Comparison of ENCODE assay signal across 8 cellular contexts in genomic region chr5:54844905-54845566, GRCh38.
A peak's percentile ranks its signal among the peaks of the same experiment; 100 is the strongest.
DNase-seq lines count a peak whose midpoint lies in the region; ATAC-seq and TF ChIP-seq lines count a peak whose summit lies in the region.

No MANE protein-coding gene starts in this region.

- no peaks in the 10 kb centered on the region for H3K9me3 Mint-ChIP-seq in H9
- no peaks in the 10 kb centered on the region for H3K9me3 Mint-ChIP-seq in natural killer cell treated with Interleukin-12 subunit alpha and Interleukin-12 subunit beta and Interleukin-15 and Interleukin-18, amount 100 ng/mL, for 72 hours

- no peak overlapping the region for H2AK5ac ChIP-seq in H9 (ENCODE audit: insufficient read length, low read length)

- H3K79me1 ChIP-seq in H9 (ENCODE audit: insufficient read depth, low read depth, low read length, poor library complexity, severe bottlenecking) = no peaks in the 10 kb centered on the region

- H3K27me3 ChIP-seq in BE2C = no peaks in the 10 kb centered on the region
- no peaks in the 10 kb centered on the region for H3K27me3 ChIP-seq in H9 (ENCODE audit: insufficient read depth, low read length)
- no peaks in the 10 kb centered on the region for H3K27me3 ChIP-seq in SJSA1 (replicated peaks)

- no peak overlapping the region for H3K18ac ChIP-seq in H9 (ENCODE audit: insufficient read length, low read depth, low read length)

- H3K4me2 ChIP-seq in H9 (ENCODE audit: insufficient read depth, insufficient read length, low read length) = no peak overlapping the region

- H4K91ac ChIP-seq in H9 (ENCODE audit: insufficient read length, low read depth, low read length) = no peak overlapping the region

- H3K27ac ChIP-seq in H9 (ENCODE audit: insufficient read length, low read depth, low read length) = no peak overlapping the region
- peak overlapping the region; percentile 21; the same call in 1 of the 2 replicates for H3K27ac ChIP-seq in SJSA1

- no peak overlapping the region for H4K8ac ChIP-seq in H9 (replicated peaks; ENCODE audit: insufficient read length, low read depth, low read length)

- no peak overlapping the region for H4K5ac ChIP-seq in H9 (ENCODE audit: insufficient read length, low read depth, low read length)

- WGBS in H9 (ENCODE audit: extremely low coverage, insufficient read length, low lambda C conversion rate) = no CpG with 5 or more reads among the region's 6 CpGs

- no peaks in the 10 kb centered on the region for H3K36me3 Mint-ChIP-seq in H9 (ENCODE audit: insufficient read depth in 1 of 3, low read depth in 3 of 3)
- H3K36me3 Mint-ChIP-seq in natural killer cell treated with Interleukin-12 subunit alpha and Interleukin-12 subunit beta and Interleukin-15 and Interleukin-18, amount 100 ng/mL, for 72 hours = no peaks in the 10 kb centered on the region

- DNase-seq in BE2C (no peak), H9 (no peak), SJSA1 (ENCODE audit: low read depth in 1 of 2, low spot score in 2 of 2) (peak in 1 of 2 experiments; percentile 66), epithelial cell of proximal tubule (ENCODE audit: low read depth) (no peak), HuH-7 (ENCODE audit: low spot score) (no peak)
- no peak for DNase-seq in natural killer cell treated with Interleukin-12 subunit alpha and Interleukin-12 subunit beta and Interleukin-15 and Interleukin-18, amount 100 ng/mL, for 72 hours (ENCODE audit: low spot score)

- no peak overlapping the region for H2BK5ac ChIP-seq in H9 (ENCODE audit: insufficient read length, low read length)

- no peaks in the 10 kb centered on the region for H3K23me2 ChIP-seq in H9 (ENCODE audit: insufficient read length, low read depth, low read length, poor library complexity, severe bottlenecking)

- H3K36me3 ChIP-seq in BE2C = no peaks in the 10 kb centered on the region
- no peaks in the 10 kb centered on the region for H3K36me3 ChIP-seq in SJSA1

- no peak overlapping the region for H3K23ac ChIP-seq in H9 (ENCODE audit: insufficient read length, low read depth, low read length)

- H3K4me3 ChIP-seq in BE2C (ENCODE audit: low read depth, low read length) (no peak overlapping the region), SJSA1 (no peak overlapping the region), epithelial cell of proximal tubule (ENCODE audit: low read depth, low read length) (peak overlapping the region; percentile 30)

- H3K4me3 Mint-ChIP-seq in H9 = no peak overlapping the region
- peak overlapping the region; percentile 29 for H3K4me3 Mint-ChIP-seq in natural killer cell treated with Interleukin-12 subunit alpha and Interleukin-12 subunit beta and Interleukin-15 and Interleukin-18, amount 100 ng/mL, for 72 hours

- H3K4me1 ChIP-seq in BE2C (no peaks in the 10 kb centered on the region), H9 (ENCODE audit: insufficient read depth, low read length) (0 out of 2 replicates have a peak, but pooled peaks cover 3% of the 10 kb centered on the region), SJSA1 (replicated peaks) (peaks cover 17% of the 10 kb centered on the region)

- no peak overlapping the region for H3K4ac ChIP-seq in H9 (ENCODE audit: low read depth, low read length)

- H3K14ac ChIP-seq in H9 (ENCODE audit: insufficient read depth, low read length) = no peak overlapping the region

- no peak for ATAC-seq in natural killer cell treated with Interleukin-12 subunit alpha and Interleukin-12 subunit beta and Interleukin-15 and Interleukin-18, amount 100 ng/mL, for 72 hours
- ATAC-seq in HG03280 (IDR thresholded peaks at IDR 0.05; ENCODE audit: unreplicated experiment) (no peak), HG02970 (IDR thresholded peaks at IDR 0.05; ENCODE audit: low FRiP score, unreplicated experiment) (no peak)

- H3T11ph ChIP-seq in H9 (ENCODE audit: low read length) = no peak overlapping the region

- no peaks in the 10 kb centered on the region; the same call in 1 of the 2 replicates for H3K27me3 Mint-ChIP-seq in H9 (ENCODE audit: low read depth)
- peaks cover 0 to 3% of the 10 kb centered on the region in 2 donors for H3K27me3 Mint-ChIP-seq in natural killer cell treated with Interleukin-12 subunit alpha and Interleukin-12 subunit beta and Interleukin-15 and Interleukin-18, amount 100 ng/mL, for 72 hours

- no peak overlapping the region for H2BK120ac ChIP-seq in H9 (ENCODE audit: low read depth, low read length, poor library complexity, severe bottlenecking)

- no peak overlapping the region for H3K56ac ChIP-seq in H9 (ENCODE audit: insufficient read length, low read depth, low read length)

- H3K9me3 ChIP-seq in BE2C (no peaks in the 10 kb centered on the region), H9 (ENCODE audit: control insufficient read depth, low read depth, low read length) (no peaks in the 10 kb centered on the region), SJSA1 (replicated peaks) (peaks cover 2% of the 10 kb centered on the region; the same call in 1 of the 2 replicates)

- TF ChIP-seq CTCF in BE2C (IDR thresholded peaks at IDR 0.05; ENCODE audit: low read depth, low read length) (peak; percentile 39; the same call in 1 of the 2 replicates), H9 (conservative IDR thresholded peaks at IDR 0.05) (peak; percentile 75), epithelial cell of proximal tubule (conservative IDR thresholded peaks at IDR 0.05; ENCODE audit: low read depth, low read length) (peak; percentile 48)

- no peak overlapping the region for H2BK15ac ChIP-seq in H9 (ENCODE audit: low read depth, low read length)

- H3K4me1 Mint-ChIP-seq in H9 = peaks cover 3 to 14% of the 10 kb centered on the region in 2 experiments; a peak in 2 of 4 replicates
- peaks cover 14 to 17% of the 10 kb centered on the region in 2 donors for H3K4me1 Mint-ChIP-seq in natural killer cell treated with Interleukin-12 subunit alpha and Interleukin-12 subunit beta and Interleukin-15 and Interleukin-18, amount 100 ng/mL, for 72 hours (ENCODE audit: low read depth in 2 of 2)

- no peak overlapping the region for H2AFZ ChIP-seq in H9 (ENCODE audit: low read length)

- no peak overlapping the region; a peak in 1 of 7 replicates for H3K27ac Mint-ChIP-seq in H9
- peak overlapping the region; percentile 22 to 48 for H3K27ac Mint-ChIP-seq in natural killer cell treated with Interleukin-12 subunit alpha and Interleukin-12 subunit beta and Interleukin-15 and Interleukin-18, amount 100 ng/mL, for 72 hours

- H2BK12ac ChIP-seq in H9 (ENCODE audit: insufficient read length, low read depth, low read length) = no peak overlapping the region

- H4K20me1 ChIP-seq in H9 (ENCODE audit: control insufficient read depth, insufficient read depth, insufficient read length) = no peaks in the 10 kb centered on the region

- H2BK20ac ChIP-seq in H9 (ENCODE audit: low read depth, low read length, poor library complexity, severe bottlenecking) = no peak overlapping the region

- H3K9ac ChIP-seq in H9 (ENCODE audit: extremely low read depth, insufficient read length, low read length) = no peak overlapping the region

- H3K79me2 ChIP-seq in H9 (ENCODE audit: insufficient read depth, low read length) = no peaks in the 10 kb centered on the region

Comparison
In these comparisons a context has a peak if more than half of its experiments do, and no peak if none do; other contexts are left out.
1. H3K27ac Mint-ChIP-seq: peak in natural killer cell treated with Interleukin-12 subunit alpha and Interleukin-12 subunit beta and Interleukin-15 and Interleukin-18, amount 100 ng/mL, for 72 hours (2 of 2); none in H9 (0 of 3).
2. Peak in every context shown above with its lines, with median percentiles within 50 percentile points of each other: CTCF ChIP-seq.